9 cellular contexts compared by ENCODE assay signal in the genomic region with DNA sequence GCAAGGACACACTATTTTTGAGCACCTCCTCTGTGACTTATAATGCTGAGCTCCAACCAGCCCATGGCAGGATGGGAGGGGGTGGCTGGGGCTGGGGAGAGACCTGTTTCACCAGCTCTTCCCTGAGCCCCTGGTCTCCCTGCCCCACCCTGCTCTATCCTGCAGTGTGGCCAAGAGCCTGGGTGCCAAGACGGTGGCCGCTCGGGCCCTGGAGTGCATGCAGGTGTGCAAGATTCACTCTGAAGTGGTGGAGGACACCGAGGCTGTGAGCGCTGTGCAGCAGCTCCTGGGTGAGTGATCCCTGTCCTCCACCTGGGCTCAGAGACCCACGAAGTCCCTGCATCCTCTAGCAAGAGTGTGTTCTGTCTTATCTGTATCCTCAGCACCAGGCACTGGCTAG. TPM values are rescaled to one million over a fixed set of nuclear protein-coding genes. Genes with fewer than 3 reads are reported as not detected.
"Had no signal": no experiment of that assay in that cellular context is flagged by ENCODE, and none has a peak within 500 bp of the region (broad histone marks: within the 10 kb centered on the region; RNA-seq: fewer than 3 reads in every experiment).

No MANE protein-coding gene starts in this region.

- H3K36me3 Mint-ChIP-seq: IgD-negative memory B cell had no signal

- H3K4me3 Mint-ChIP-seq: GM23338, HFFc6, IgD-negative memory B cell had no signal

- H3K27ac Mint-ChIP-seq: GM23338, HFFc6, IgD-negative memory B cell had no signal

- H3K9me3 ChIP-seq: HAP-1 had no signal

- DNase-seq: H7, HFFc6 had no signal

- H3K4me1 ChIP-seq: HAP-1 had no signal

- H3K9me3 Mint-ChIP-seq: GM23338, HFFc6 had no signal

- FAIRE-seq: HepG2 had no signal

- H3K36me3 ChIP-seq: HAP-1 had no signal

- H3K27ac ChIP-seq: HL-60 had no signal

- H3K4me1 Mint-ChIP-seq: IgD-negative memory B cell had no signal

- H3K4me3 ChIP-seq: GM23338, HAP-1 had no signal

RNA-seq across cellular contexts. Expression of a gene that starts 14.4 kb away (rescaled TPM):
- total RNA-seq: GM23338 had no signal
- polyA plus RNA-seq: GM23338 had no signal

RNA-seq across cellular contexts. Expression of a gene that starts 32.9 kb away (rescaled TPM):
- total RNA-seq: GM23338, H4, HepG2, HFFc6 had no signal
- polyA plus RNA-seq: HepG2, IgD-negative memory B cell had no signal

RNA-seq across cellular contexts. Expression of a gene that starts 35.1 kb away (rescaled TPM):
- total RNA-seq: GM23338, H4, HepG2, HFFc6, HT1080 had no signal
- polyA plus RNA-seq: HepG2, IgD-negative memory B cell had no signal
